In the genomic region with DNA sequence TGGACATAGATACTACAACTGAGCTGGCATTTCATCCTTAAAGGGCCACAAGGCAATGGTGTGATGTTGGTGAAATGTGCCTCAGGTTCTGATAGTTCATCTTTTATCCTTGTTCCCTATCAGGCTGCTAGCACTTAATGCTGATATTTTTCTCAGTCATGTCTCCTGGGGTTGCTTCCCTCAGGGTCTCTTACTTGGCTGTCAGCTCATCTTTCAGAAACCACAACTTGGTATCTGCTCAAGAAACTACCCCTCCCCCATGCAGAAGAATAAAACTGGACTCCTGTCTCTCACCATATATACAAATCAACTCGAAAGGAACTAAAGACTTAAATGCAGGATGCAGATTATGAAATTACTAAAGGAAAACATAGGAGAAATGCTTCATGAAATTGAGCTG, we compare ENCODE assay signal across 16 cellular contexts.
"Had no signal": no experiment of that assay in that cellular context is flagged by ENCODE, and none has a peak within 500 bp of the region (broad histone marks: within the 10 kb centered on the region; RNA-seq: fewer than 3 reads in every experiment).

No MANE protein-coding gene starts in this region.

- H3K27ac ChIP-seq: colonic mucosa, foreskin keratinocyte, left ventricle myocardium inferior, tibial artery had no signal

- H3K27me3 ChIP-seq: colonic mucosa, foreskin keratinocyte, tibial artery had no signal

- DNase-seq: activated CD4-positive, alpha-beta memory T cell treated with anti-CD3 and anti-CD28 coated beads, Interleukin-2, amount 10 ng/mL, durations not matched to agents 7 days and 5 days; activated CD4-positive, alpha-beta T cell treated with anti-CD3 and anti-CD28 coated beads for 36 hours; activated CD8-positive, alpha-beta memory T cell treated with anti-CD3 and anti-CD28 coated beads, Interleukin-2, amount 10 ng/mL, durations not matched to agents 7 days and 5 days; activated naive CD4-positive, alpha-beta T cell treated with Interleukin-2 at 50 U/mL for 16 hours; anterior cingulate cortex; central memory CD4-positive, alpha-beta T cell; colonic mucosa; foreskin keratinocyte; glutamatergic neuron; hippocampal formation; kidney glomerular epithelial cell; left ventricle myocardium inferior; mammary epithelial cell; stimulated activated naive CD8-positive, alpha-beta T cell treated with anti-CD3 and anti-CD28 coated beads, Interleukin-15, Interleukin-2, amounts not matched to agents 100 U/mL and 50 U/mL, for 24 hours; substantia nigra; tibial artery had no signal

- H3K4me3 ChIP-seq: colonic mucosa, left ventricle myocardium inferior, tibial artery had no signal

- H3K4me1 ChIP-seq: foreskin keratinocyte, left ventricle myocardium inferior, tibial artery had no signal

- H3K9me3 ChIP-seq: colonic mucosa, left ventricle myocardium inferior, tibial artery had no signal

- H3K36me3 ChIP-seq: colonic mucosa, left ventricle myocardium inferior, tibial artery had no signal
